ENCODE assay signal across 10 cellular contexts in genomic region chr10:12588091-12588850, GRCh38.
DNase-seq lines count a peak whose midpoint lies in the region; ATAC-seq and TF ChIP-seq lines count a peak whose summit lies in the region.
"Had no signal": no experiment of that assay in that cellular context is flagged by ENCODE, and none has a peak within 500 bp of the region (broad histone marks: within the 10 kb centered on the region; RNA-seq: fewer than 3 reads in every experiment).

No MANE protein-coding gene starts in this region.

- H3K36me3 Mint-ChIP-seq in activated naive CD4-positive, alpha-beta T cell treated with anti-CD3 and anti-CD28 coated beads, Interleukin-2, amount 10 ng/mL, durations not matched to agents 7 days and 5 days, result peaks cover 10% of the 10 kb centered on the region
- peaks cover 25% of the 10 kb centered on the region for H3K36me3 Mint-ChIP-seq in brain

- H3K4me1 ChIP-seq in right atrium auricular region, result peaks cover 0 to 27% of the 10 kb centered on the region in 2 donors

- H3K4me3 Mint-ChIP-seq in activated naive CD4-positive, alpha-beta T cell treated with anti-CD3 and anti-CD28 coated beads, Interleukin-2, amount 10 ng/mL, durations not matched to agents 7 days and 5 days, result peak overlapping the region; percentile 41
- H3K4me3 Mint-ChIP-seq in brain, result no peak overlapping the region
- peak overlapping the region; percentile 77 to 79 for H3K4me3 Mint-ChIP-seq in stimulated activated naive CD8-positive, alpha-beta T cell treated with anti-CD3 and anti-CD28 coated beads, Interleukin-15, amount 100 ng/mL, for 72 hours

- peak; percentile 62 for DNase-seq in activated naive CD4-positive, alpha-beta T cell treated with anti-CD3 and anti-CD28 coated beads, Interleukin-2, amount 10 ng/mL, durations not matched to agents 7 days and 5 days
- DNase-seq in activated naive CD4-positive, alpha-beta T cell (lab: John Stamatoyannopoulos, UW), result no peak
- DNase-seq in MV-4-11 (lab: John Stamatoyannopoulos, UW), result peak; percentile 17
- DNase-seq in stimulated activated naive CD8-positive, alpha-beta T cell treated with anti-CD3 and anti-CD28 coated beads, Interleukin-15, amount 100 ng/mL, for 72 hours, result no peak
- no peak for DNase-seq in stimulated activated CD4-positive, alpha-beta T cell treated with anti-CD3 and anti-CD28 coated beads, Interleukin-4, amount 100 ng/mL, for 1 hour
- no peak for DNase-seq in right atrium auricular region (ENCODE audit: low spot score)
- DNase-seq: head of caudate nucleus, SHP77 treated with DMSO at 0.1 percent for 48 hours had no signal

- no peak overlapping the region for H3K27ac ChIP-seq in right atrium auricular region

- peaks cover 72% of the 10 kb centered on the region for H3K4me1 Mint-ChIP-seq in activated naive CD4-positive, alpha-beta T cell treated with anti-CD3 and anti-CD28 coated beads, Interleukin-2, amount 10 ng/mL, durations not matched to agents 7 days and 5 days
- peaks cover 66% of the 10 kb centered on the region for H3K4me1 Mint-ChIP-seq in brain
- peaks cover 52% of the 10 kb centered on the region for H3K4me1 Mint-ChIP-seq in stimulated activated naive CD8-positive, alpha-beta T cell treated with anti-CD3 and anti-CD28 coated beads, Interleukin-15, amount 100 ng/mL, for 72 hours

- no peak for TF ChIP-seq CTCF in brain (conservative IDR thresholded peaks at IDR 0.05)
- no peak for TF ChIP-seq CTCF in right atrium auricular region (IDR thresholded peaks at IDR 0.05)

- CTCF ChIA-PET in activated naive CD4-positive, alpha-beta T cell treated with anti-CD3 and anti-CD28 coated beads, Interleukin-2, amount 10 ng/mL, durations not matched to agents 7 days and 5 days (lab: Charles Lee), result interaction anchor here (1.0 to 1.9 kb wide), 2 partner anchors 21 to 68 kb away, joined by 4 read pairs; no protein-coding TSS in a partner anchor

- no peak overlapping the region for H3K4me3 ChIP-seq in right atrium auricular region

- no peaks in the 10 kb centered on the region for H3K27me3 ChIP-seq in right atrium auricular region

- peaks cover 11% of the 10 kb centered on the region for H3K9me3 Mint-ChIP-seq in activated naive CD4-positive, alpha-beta T cell treated with anti-CD3 and anti-CD28 coated beads, Interleukin-2, amount 10 ng/mL, durations not matched to agents 7 days and 5 days
- peaks cover 5 to 14% (median 5%) of the 10 kb centered on the region in 5 experiments for H3K9me3 Mint-ChIP-seq in brain
- H3K9me3 Mint-ChIP-seq in stimulated activated naive CD8-positive, alpha-beta T cell treated with anti-CD3 and anti-CD28 coated beads, Interleukin-15, amount 100 ng/mL, for 72 hours, result peaks cover 0 to 8% of the 10 kb centered on the region in 2 donors

- no peaks in the 10 kb centered on the region for H3K9me3 ChIP-seq in right atrium auricular region

- peak; percentile 82 for ATAC-seq in stimulated activated naive CD8-positive, alpha-beta T cell treated with anti-CD3 and anti-CD28 coated beads, Interleukin-15, amount 100 ng/mL, for 72 hours
- ATAC-seq in HG03442 (IDR thresholded peaks at IDR 0.05; ENCODE audit: unreplicated experiment), result no peak

- H3K36me3 ChIP-seq in right atrium auricular region, result no peaks in the 10 kb centered on the region

- peak overlapping the region; percentile 50 for H3K27ac Mint-ChIP-seq in activated naive CD4-positive, alpha-beta T cell treated with anti-CD3 and anti-CD28 coated beads, Interleukin-2, amount 10 ng/mL, durations not matched to agents 7 days and 5 days
- peak overlapping the region in 4 of 5 experiments; percentile 8 to 59 (median 29) for H3K27ac Mint-ChIP-seq in brain
- H3K27ac Mint-ChIP-seq in stimulated activated naive CD8-positive, alpha-beta T cell treated with anti-CD3 and anti-CD28 coated beads, Interleukin-15, amount 100 ng/mL, for 72 hours, result peak overlapping the region in 1 of 2 donors; percentile 74

- H3K27me3 Mint-ChIP-seq in activated naive CD4-positive, alpha-beta T cell treated with anti-CD3 and anti-CD28 coated beads, Interleukin-2, amount 10 ng/mL, durations not matched to agents 7 days and 5 days, result peaks cover 3% of the 10 kb centered on the region
- no peaks in the 10 kb centered on the region for H3K27me3 Mint-ChIP-seq in brain
- H3K27me3 Mint-ChIP-seq in stimulated activated naive CD8-positive, alpha-beta T cell treated with anti-CD3 and anti-CD28 coated beads, Interleukin-15, amount 100 ng/mL, for 72 hours, result no peaks in the 10 kb centered on the region

Comparison
In these comparisons a context has a peak if more than half of its experiments do, and no peak if none do; other contexts are left out.
1. DNase-seq: peak in activated naive CD4-positive, alpha-beta T cell treated with anti-CD3 and anti-CD28 coated beads, Interleukin-2, amount 10 ng/mL, durations not matched to agents 7 days and 5 days (single experiment) and MV-4-11 (single experiment); none in activated naive CD4-positive, alpha-beta T cell (0 of 4), stimulated activated naive CD8-positive, alpha-beta T cell treated with anti-CD3 and anti-CD28 coated beads, Interleukin-15, amount 100 ng/mL, for 72 hours (0 of 2), stimulated activated CD4-positive, alpha-beta T cell treated with anti-CD3 and anti-CD28 coated beads, Interleukin-4, amount 100 ng/mL, for 1 hour (single experiment) and right atrium auricular region (single experiment).
2. H3K4me3 Mint-ChIP-seq: peak in activated naive CD4-positive, alpha-beta T cell treated with anti-CD3 and anti-CD28 coated beads, Interleukin-2, amount 10 ng/mL, durations not matched to agents 7 days and 5 days (single experiment) and stimulated activated naive CD8-positive, alpha-beta T cell treated with anti-CD3 and anti-CD28 coated beads, Interleukin-15, amount 100 ng/mL, for 72 hours (2 of 2); none in brain (0 of 5).